Comparison of ENCODE assay signal across 26 cellular contexts in the genomic region with DNA sequence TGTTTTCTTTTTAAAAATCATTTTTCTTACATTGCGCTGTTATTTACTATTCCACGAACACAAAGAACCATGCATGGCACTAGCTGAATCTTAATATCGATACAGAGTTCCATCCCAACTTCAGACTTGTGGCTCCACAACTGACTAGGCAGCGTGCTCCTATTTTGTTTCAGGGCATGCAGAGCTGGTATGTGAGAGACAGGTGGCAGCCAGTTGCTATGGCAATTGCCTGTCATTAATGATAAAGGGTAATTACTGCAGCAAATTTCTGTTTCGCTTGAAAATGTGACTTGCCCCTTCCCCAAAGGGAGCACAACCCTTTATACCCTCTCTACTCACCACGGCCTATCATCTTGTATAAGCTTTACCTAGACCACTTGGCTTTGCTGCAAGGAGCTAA.
"Had no signal": no experiment of that assay in that cellular context is flagged by ENCODE, and none has a peak within 500 bp of the region (broad histone marks: within the 10 kb centered on the region; RNA-seq: fewer than 3 reads in every experiment).

No MANE protein-coding gene starts in this region.

- ATAC-seq: activated T-helper 17 cell treated with anti-CD3 and anti-CD28 coated beads, Interleukin-2, amount 50 U/mL, for 72 hours; heart left ventricle; lower lobe of right lung; naive thymus-derived CD8-positive, alpha-beta T cell; sciatic nerve; stimulated activated effector memory CD8-positive, alpha-beta T cell treated with anti-CD3 and anti-CD28 coated beads, Interleukin-12 subunit alpha, Interleukin-12 subunit beta, amount 100 ng/mL, for 72 hours had no signal

- H3K4me3 Mint-ChIP-seq: activated CD4-positive, alpha-beta memory T cell treated with anti-CD3 and anti-CD28 coated beads, Interleukin-2, amount 10 ng/mL, durations not matched to agents 7 days and 5 days; activated CD4-positive, alpha-beta T cell treated with anti-CD3 and anti-CD28 coated beads, Interleukin-2, amount 10 ng/mL, durations not matched to agents 7 days and 5 days; activated T-cell treated with anti-CD3 and anti-CD28 coated beads, Interleukin-2, amount 50 U/mL, for 24 hours; activated T-helper 17 cell treated with anti-CD3 and anti-CD28 coated beads, Interleukin-2, amount 50 U/mL, for 72 hours; naive thymus-derived CD8-positive, alpha-beta T cell; stimulated activated effector memory CD8-positive, alpha-beta T cell treated with anti-CD3 and anti-CD28 coated beads, Interleukin-12 subunit alpha, Interleukin-12 subunit beta, amount 100 ng/mL, for 72 hours; stimulated activated naive CD8-positive, alpha-beta T cell treated with anti-CD3 and anti-CD28 coated beads, Interleukin-15, Interleukin-2, amounts not matched to agents 100 ng/mL and 50 ng/mL, for 24 hours; type B pancreatic cell had no signal

- DNase-seq: activated CD4-positive, alpha-beta memory T cell treated with anti-CD3 and anti-CD28 coated beads, Interleukin-2, amount 10 ng/mL, durations not matched to agents 7 days and 5 days; activated CD4-positive, alpha-beta T cell treated with anti-CD3 and anti-CD28 coated beads for 1 hour; activated CD4-positive, alpha-beta T cell treated with anti-CD3 and anti-CD28 coated beads, Interleukin-2, amount 10 ng/mL, durations not matched to agents 7 days and 5 days; activated CD8-positive, alpha-beta memory T cell treated with anti-CD3 and anti-CD28 coated beads, Interleukin-2, amount 50 U/mL, for 48 hours; activated gamma-delta T cell treated with Interleukin-2 at 50 U/mL for 16 hours; activated naive CD4-positive, alpha-beta T cell treated with anti-CD3 and anti-CD28 coated beads, Interleukin-2, amount 50 U/mL, for 16 hours; activated T-cell treated with anti-CD3 and anti-CD28 coated beads, Interleukin-2, amount 50 U/mL, for 24 hours; amniotic stem cell; central memory CD4-positive, alpha-beta T cell; heart left ventricle; kidney glomerular epithelial cell; left lung; lower lobe of right lung; mesenchymal stem cell; naive thymus-derived CD8-positive, alpha-beta T cell; posterior cingulate gyrus; stimulated activated CD4-positive, alpha-beta T cell treated with anti-CD3 and anti-CD28 coated beads, Interleukin-12 subunit alpha, Interleukin-12 subunit beta, amount 100 ng/mL, for 4 hours; stimulated activated CD4-positive, alpha-beta T cell treated with anti-CD3 and anti-CD28 coated beads, Interleukin-4, amount 100 ng/mL, for 24 hours; substantia nigra; T-helper 9 cell; uterus had no signal

- H3K4me1 Mint-ChIP-seq: activated CD4-positive, alpha-beta memory T cell treated with anti-CD3 and anti-CD28 coated beads, Interleukin-2, amount 10 ng/mL, durations not matched to agents 7 days and 5 days; activated CD4-positive, alpha-beta T cell treated with anti-CD3 and anti-CD28 coated beads, Interleukin-2, amount 10 ng/mL, durations not matched to agents 7 days and 5 days; activated T-helper 17 cell treated with anti-CD3 and anti-CD28 coated beads, Interleukin-2, amount 50 U/mL, for 72 hours; naive thymus-derived CD8-positive, alpha-beta T cell; stimulated activated effector memory CD8-positive, alpha-beta T cell treated with anti-CD3 and anti-CD28 coated beads, Interleukin-12 subunit alpha, Interleukin-12 subunit beta, amount 100 ng/mL, for 72 hours had no signal

- H3K9me3 Mint-ChIP-seq: activated CD4-positive, alpha-beta memory T cell treated with anti-CD3 and anti-CD28 coated beads, Interleukin-2, amount 10 ng/mL, durations not matched to agents 7 days and 5 days; activated CD4-positive, alpha-beta T cell treated with anti-CD3 and anti-CD28 coated beads, Interleukin-2, amount 10 ng/mL, durations not matched to agents 7 days and 5 days; activated T-cell treated with anti-CD3 and anti-CD28 coated beads, Interleukin-2, amount 50 U/mL, for 24 hours; activated T-helper 17 cell treated with anti-CD3 and anti-CD28 coated beads, Interleukin-2, amount 50 U/mL, for 72 hours; naive thymus-derived CD8-positive, alpha-beta T cell; stimulated activated effector memory CD8-positive, alpha-beta T cell treated with anti-CD3 and anti-CD28 coated beads, Interleukin-12 subunit alpha, Interleukin-12 subunit beta, amount 100 ng/mL, for 72 hours; stimulated activated naive CD8-positive, alpha-beta T cell treated with anti-CD3 and anti-CD28 coated beads, Interleukin-15, Interleukin-2, amounts not matched to agents 100 ng/mL and 50 ng/mL, for 24 hours; type B pancreatic cell had no signal

- H3K27ac Mint-ChIP-seq: activated CD4-positive, alpha-beta memory T cell treated with anti-CD3 and anti-CD28 coated beads, Interleukin-2, amount 10 ng/mL, durations not matched to agents 7 days and 5 days; activated CD4-positive, alpha-beta T cell treated with anti-CD3 and anti-CD28 coated beads, Interleukin-2, amount 10 ng/mL, durations not matched to agents 7 days and 5 days; activated T-cell treated with anti-CD3 and anti-CD28 coated beads, Interleukin-2, amount 50 U/mL, for 24 hours; activated T-helper 17 cell treated with anti-CD3 and anti-CD28 coated beads, Interleukin-2, amount 50 U/mL, for 72 hours; naive thymus-derived CD8-positive, alpha-beta T cell; stimulated activated effector memory CD8-positive, alpha-beta T cell treated with anti-CD3 and anti-CD28 coated beads, Interleukin-12 subunit alpha, Interleukin-12 subunit beta, amount 100 ng/mL, for 72 hours; stimulated activated naive CD8-positive, alpha-beta T cell treated with anti-CD3 and anti-CD28 coated beads, Interleukin-15, Interleukin-2, amounts not matched to agents 100 ng/mL and 50 ng/mL, for 24 hours; type B pancreatic cell had no signal
